In genomic region chr3:136758160-136759102, GRCh38 we compare ENCODE assay signal across 8 cellular contexts. TPM values are rescaled to one million over a fixed set of nuclear protein-coding genes. Genes with fewer than 3 reads are reported as not detected.
DNase-seq lines count a peak whose midpoint lies in the region; ATAC-seq, FAIRE-seq and TF ChIP-seq lines count a peak whose summit lies in the region.
"Not testable (repeated sequence)": the region's sequence is repeated elsewhere in the genome, so short reads cannot be mapped to it uniquely, and the experiment has no call there.

No MANE protein-coding gene starts in this region.

- H3K4me1 Mint-ChIP-seq in osteocyte (ENCODE audit: unreplicated experiment), result peaks cover 12% of the 10 kb centered on the region

- POLR2A ChIA-PET in A549 (lab: Yijun Ruan, JAX), result not testable (repeated sequence)

- H3K4me1 ChIP-seq in A549; OCI-LY1 (ENCODE audit: insufficient read depth, low read length, severe bottlenecking): not testable (repeated sequence)

- peaks cover 18% of the 10 kb centered on the region for H3K9me3 Mint-ChIP-seq in osteocyte (ENCODE audit: unreplicated experiment)

- H3K27ac ChIP-seq in A549, result peak overlapping the region in 1 of 2 experiments; percentile 18; a peak in 1 of 6 replicates
- not testable (repeated sequence) for H3K27ac ChIP-seq in OCI-LY1 (ENCODE audit: low read depth, low read length, poor library complexity, severe bottlenecking); VCaP

- not testable (repeated sequence) for FAIRE-seq in A549 (lab: Jason Lieb, UNC)
- peak; percentile 67 for FAIRE-seq in G401.6 (lab: Jason Lieb, UNC)

- peak; percentile 78 to 81 for TF ChIP-seq RAD21 in A549 (conservative IDR thresholded peaks at IDR 0.05 in 1 of 2, IDR thresholded peaks at IDR 0.05 in 1 of 2)

- WGBS in A549 (ENCODE audit: missing lambda C conversion rate), result 73% methylated on average over 20 of the region's 20 CpGs

- not testable (repeated sequence) for H3K36me3 Mint-ChIP-seq in osteocyte (ENCODE audit: unreplicated experiment)

- H2AFZ ChIP-seq in OCI-LY1 (ENCODE audit: low read length), result not testable (repeated sequence)

- H3F3A ChIP-seq in OCI-LY1 (ENCODE audit: insufficient read depth, low read length), result not testable (repeated sequence)

- not testable (repeated sequence) for H3K36me3 ChIP-seq in OCI-LY1 (ENCODE audit: insufficient read depth, low read length)

- not testable (repeated sequence) for H3K27me3 Mint-ChIP-seq in osteocyte (ENCODE audit: unreplicated experiment)

- TF ChIP-seq POLR2A in A549 (IDR thresholded peaks at IDR 0.05; ENCODE audit: low read length), result not testable (repeated sequence)

- not testable (repeated sequence) for H3K9ac ChIP-seq in OCI-LY1 (ENCODE audit: low read length)

- peak; percentile 56; the same call in 2 of the 3 replicates for TF ChIP-seq CTCF in A549 (IDR thresholded peaks at IDR 0.05)
- peak; percentile 84 for TF ChIP-seq CTCF in OCI-LY1 (IDR thresholded peaks at IDR 0.05; ENCODE audit: low read length)
- TF ChIP-seq CTCF in VCaP (conservative IDR thresholded peaks at IDR 0.05), result peak; percentile 74
- TF ChIP-seq CTCF in epithelial cell of esophagus (IDR thresholded peaks at IDR 0.05; ENCODE audit: insufficient read depth, low read depth, low read length, missing control alignments), result peak; percentile 24
- peak; percentile 33 for TF ChIP-seq CTCF in osteocyte (IDR thresholded peaks at IDR 0.05)

- TF ChIP-seq EP300 in A549 (IDR thresholded peaks at IDR 0.05), result not testable (repeated sequence)

- H3K9me3 ChIP-seq in A549, result not testable (repeated sequence)
- H3K9me3 ChIP-seq in OCI-LY1 (ENCODE audit: low read length), result peaks cover 12% of the 10 kb centered on the region

- H3K4me3 Mint-ChIP-seq in osteocyte (ENCODE audit: unreplicated experiment), result not testable (repeated sequence)

- not testable (repeated sequence) for H3K27ac Mint-ChIP-seq in osteocyte (ENCODE audit: unreplicated experiment)

- not testable (repeated sequence) for H3K79me2 ChIP-seq in OCI-LY1 (ENCODE audit: insufficient read depth, low read length)

- H4K20me1 ChIP-seq in OCI-LY1 (ENCODE audit: insufficient read depth, low read length), result not testable (repeated sequence)

- not testable (repeated sequence) for H3K4me3 ChIP-seq in A549; OCI-LY1 (ENCODE audit: low read depth, low read length, poor library complexity, severe bottlenecking); epithelial cell of esophagus (ENCODE audit: low read length)

- not testable (repeated sequence) for H3K4me2 ChIP-seq in A549; OCI-LY1 (ENCODE audit: low read length)

- not testable (repeated sequence) for ATAC-seq in A549

- H3K9me2 ChIP-seq in OCI-LY1 (ENCODE audit: low read depth, low read length), result not testable (repeated sequence)

- DNase-seq in A549 (ENCODE audit: low read depth in 1 of 2, low spot score in 1 of 2) (peak in 1 of 2 experiments; percentile 30), HT1080 (ENCODE audit: low read depth) (peak; percentile 60), iris pigment epithelial cell (ENCODE audit: low read depth) (peak; percentile 54)
- DNase-seq in epithelial cell of esophagus (ENCODE audit: low read depth); osteocyte (ENCODE audit: extremely low spot score, unreplicated experiment): not testable (repeated sequence)

- H3K27me3 ChIP-seq in OCI-LY1 (ENCODE audit: insufficient read depth, low read length), result not testable (repeated sequence)

- CTCF ChIA-PET in A549 (lab: Yijun Ruan, JAX), result interaction anchor here (0.6 to 2.3 kb wide), 4 partner anchors 13 to 255 kb away, joined by 3 to 13 read pairs (median 3); no protein-coding TSS in a partner anchor

TF ChIP-seq in A549, 52 proteins besides CTCF, POLR2A, EP300 and RAD21:
- peak; percentile 73 for TF ChIP-seq SMC3 (IDR thresholded peaks at IDR 0.05)

RNA-seq across cellular contexts. Expression of gene STAG1, which starts 6.3 kb away (rescaled TPM):
- polyA plus RNA-seq in A549 (2011; rRNA removed) (14.8 and 19.2 TPM in 2 replicates), A549 (2017; fragmentation: RNase III; extraction: RNeasy Plus Mini Kit Qiagen cat#74134 plus additional on column Dnase treatment) (10.8 to 12.8 TPM (median 11.3 TPM) in 3 replicates)
- 2.9 and 3.0 TPM in 2 replicates for polyA plus RNA-seq in A549 (2012; cell fraction: cytosol; rRNA removed)
- polyA plus RNA-seq in A549 (2012; cell fraction: nucleus; rRNA removed), result 1.9 and 3.0 TPM in 2 replicates
- polyA minus RNA-seq in A549 (2011; rRNA and poly(A)+ RNA removed), result 10.9 and 11.6 TPM in 2 replicates
- total RNA-seq in HT1080 (2014; rRNA removed; shearing (Covaris generic)), result 34.2 and 35.9 TPM in 2 replicates
- polyA plus RNA-seq in HT1080 (2015; cell fraction: cytosol; rRNA removed), result 14.7 and 20.1 TPM in 2 replicates
- 25.2 and 26.2 TPM in 2 replicates for polyA plus RNA-seq in HT1080 (2015; cell fraction: nucleus; rRNA removed)
- 50.2 and 53.9 TPM in 2 replicates for total RNA-seq in osteocyte

Comparison
In these comparisons a context has a peak if more than half of its experiments do, and no peak if none do; other contexts are left out.
1. CTCF ChIP-seq: peak in every context shown above with its lines; median percentile 84 in OCI-LY1; 74 in VCaP; 56 in A549; 33 in osteocyte; 24 in epithelial cell of esophagus.